Comparison of ENCODE assay signal across 1 cellular context in genomic region chr3:140699516-140700231, GRCh38.
A peak's percentile ranks its signal among the peaks of the same experiment; 100 is the strongest.
TF ChIP-seq lines count a peak whose summit lies in the region.

No MANE protein-coding gene starts in this region.

TF ChIP-seq in HepG2, 621 proteins besides CTCF, POLR2A, EP300 and RAD21 (continued from another document and continues in another):
- TF ChIP-seq, protein P1, sequence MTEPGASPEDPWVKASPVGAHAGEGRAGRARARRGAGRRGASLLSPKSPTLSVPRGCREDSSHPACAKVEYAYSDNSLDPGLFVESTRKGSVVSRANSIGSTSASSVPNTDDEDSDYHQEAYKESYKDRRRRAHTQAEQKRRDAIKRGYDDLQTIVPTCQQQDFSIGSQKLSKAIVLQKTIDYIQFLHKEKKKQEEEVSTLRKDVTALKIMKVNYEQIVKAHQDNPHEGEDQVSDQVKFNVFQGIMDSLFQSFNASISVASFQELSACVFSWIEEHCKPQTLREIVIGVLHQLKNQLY (CRISPR knock-in tag; IDR thresholded peaks at IDR 0.05): peak; percentile 37; the same call in 1 of the 2 replicates
- TF ChIP-seq SRF (IDR thresholded peaks at IDR 0.05; ENCODE audit: low read depth, low read length): 0 out of 2 replicates have a peak, but pooled peaks have one; percentile 11
- peak; percentile 91 for TF ChIP-seq HHEX (CRISPR knock-in tag; IDR thresholded peaks at IDR 0.05)
- no peak for TF ChIP-seq DNMT1 (CRISPR knock-in tag; IDR thresholded peaks at IDR 0.05)
- no peak for TF ChIP-seq IKZF4 (CRISPR knock-in tag; IDR thresholded peaks at IDR 0.05; ENCODE audit: borderline replicate concordance, low read depth, not compliant biosample characterization)
- peak; percentile 42 for TF ChIP-seq HNRNPK (IDR thresholded peaks at IDR 0.05; ENCODE audit: low read depth, low read length, poor library complexity, severe bottlenecking)
- no peak for TF ChIP-seq ZNF720 (CRISPR knock-in tag; IDR thresholded peaks at IDR 0.05)
- TF ChIP-seq CREB1 (IDR thresholded peaks at IDR 0.05): no peak
- TF ChIP-seq CREB1 (CRISPR knock-in tag; IDR thresholded peaks at IDR 0.05): peak; percentile 74
- no peak for TF ChIP-seq ZNF577 (CRISPR knock-in tag; IDR thresholded peaks at IDR 0.05; ENCODE audit: borderline replicate concordance, low read depth)
- peak; percentile 81 for TF ChIP-seq POGZ (CRISPR knock-in tag; IDR thresholded peaks at IDR 0.05)
- TF ChIP-seq, protein P2, sequence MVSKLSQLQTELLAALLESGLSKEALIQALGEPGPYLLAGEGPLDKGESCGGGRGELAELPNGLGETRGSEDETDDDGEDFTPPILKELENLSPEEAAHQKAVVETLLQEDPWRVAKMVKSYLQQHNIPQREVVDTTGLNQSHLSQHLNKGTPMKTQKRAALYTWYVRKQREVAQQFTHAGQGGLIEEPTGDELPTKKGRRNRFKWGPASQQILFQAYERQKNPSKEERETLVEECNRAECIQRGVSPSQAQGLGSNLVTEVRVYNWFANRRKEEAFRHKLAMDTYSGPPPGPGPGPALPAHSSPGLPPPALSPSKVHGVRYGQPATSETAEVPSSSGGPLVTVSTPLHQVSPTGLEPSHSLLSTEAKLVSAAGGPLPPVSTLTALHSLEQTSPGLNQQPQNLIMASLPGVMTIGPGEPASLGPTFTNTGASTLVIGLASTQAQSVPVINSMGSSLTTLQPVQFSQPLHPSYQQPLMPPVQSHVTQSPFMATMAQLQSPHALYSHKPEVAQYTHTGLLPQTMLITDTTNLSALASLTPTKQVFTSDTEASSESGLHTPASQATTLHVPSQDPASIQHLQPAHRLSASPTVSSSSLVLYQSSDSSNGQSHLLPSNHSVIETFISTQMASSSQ (IDR thresholded peaks at IDR 0.05; ENCODE audit: low read depth): peak; percentile 71
- TF ChIP-seq, protein P2 (CRISPR knock-in tag; IDR thresholded peaks at IDR 0.05; ENCODE audit: borderline replicate concordance): peak; percentile 85; the same call in 1 of the 2 replicates
- no peak; the same call in 1 of the 2 replicates for TF ChIP-seq ZNF556 (CRISPR knock-in tag; IDR thresholded peaks at IDR 0.05; ENCODE audit: borderline replicate concordance)
- TF ChIP-seq, protein P3, sequence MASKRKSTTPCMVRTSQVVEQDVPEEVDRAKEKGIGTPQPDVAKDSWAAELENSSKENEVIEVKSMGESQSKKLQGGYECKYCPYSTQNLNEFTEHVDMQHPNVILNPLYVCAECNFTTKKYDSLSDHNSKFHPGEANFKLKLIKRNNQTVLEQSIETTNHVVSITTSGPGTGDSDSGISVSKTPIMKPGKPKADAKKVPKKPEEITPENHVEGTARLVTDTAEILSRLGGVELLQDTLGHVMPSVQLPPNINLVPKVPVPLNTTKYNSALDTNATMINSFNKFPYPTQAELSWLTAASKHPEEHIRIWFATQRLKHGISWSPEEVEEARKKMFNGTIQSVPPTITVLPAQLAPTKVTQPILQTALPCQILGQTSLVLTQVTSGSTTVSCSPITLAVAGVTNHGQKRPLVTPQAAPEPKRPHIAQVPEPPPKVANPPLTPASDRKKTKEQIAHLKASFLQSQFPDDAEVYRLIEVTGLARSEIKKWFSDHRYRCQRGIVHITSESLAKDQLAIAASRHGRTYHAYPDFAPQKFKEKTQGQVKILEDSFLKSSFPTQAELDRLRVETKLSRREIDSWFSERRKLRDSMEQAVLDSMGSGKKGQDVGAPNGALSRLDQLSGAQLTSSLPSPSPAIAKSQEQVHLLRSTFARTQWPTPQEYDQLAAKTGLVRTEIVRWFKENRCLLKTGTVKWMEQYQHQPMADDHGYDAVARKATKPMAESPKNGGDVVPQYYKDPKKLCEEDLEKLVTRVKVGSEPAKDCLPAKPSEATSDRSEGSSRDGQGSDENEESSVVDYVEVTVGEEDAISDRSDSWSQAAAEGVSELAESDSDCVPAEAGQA (IDR thresholded peaks at IDR 0.05; ENCODE audit: low read depth): no peak
- TF ChIP-seq, protein P3 (CRISPR knock-in tag; IDR thresholded peaks at IDR 0.05; ENCODE audit: borderline replicate concordance): no peak
- TF ChIP-seq CBX5 (CRISPR knock-in tag; IDR thresholded peaks at IDR 0.05; ENCODE audit: borderline replicate concordance): peak; percentile 72; the same call in 1 of the 2 replicates
- 0 out of 2 replicates have a peak, but pooled peaks have one; percentile 22 for TF ChIP-seq ZNF317 (CRISPR knock-in tag; IDR thresholded peaks at IDR 0.05)
- TF ChIP-seq PHF21A (CRISPR knock-in tag; IDR thresholded peaks at IDR 0.05): peak; percentile 78; the same call in 1 of the 2 replicates
- TF ChIP-seq ZNF275 (CRISPR knock-in tag; IDR thresholded peaks at IDR 0.05; ENCODE audit: borderline replicate concordance): no peak
- TF ChIP-seq SOX6 (IDR thresholded peaks at IDR 0.05): no peak
- TF ChIP-seq SOX6 (CRISPR knock-in tag; IDR thresholded peaks at IDR 0.05): peak; percentile 96
- no peak for TF ChIP-seq LRRFIP1 (CRISPR knock-in tag; conservative IDR thresholded peaks at IDR 0.05)
- no peak for TF ChIP-seq ZNF30 (CRISPR knock-in tag; IDR thresholded peaks at IDR 0.05)
- no peak for TF ChIP-seq POLR2G (IDR thresholded peaks at IDR 0.05; ENCODE audit: low read depth, low read length)
- TF ChIP-seq, protein P4, sequence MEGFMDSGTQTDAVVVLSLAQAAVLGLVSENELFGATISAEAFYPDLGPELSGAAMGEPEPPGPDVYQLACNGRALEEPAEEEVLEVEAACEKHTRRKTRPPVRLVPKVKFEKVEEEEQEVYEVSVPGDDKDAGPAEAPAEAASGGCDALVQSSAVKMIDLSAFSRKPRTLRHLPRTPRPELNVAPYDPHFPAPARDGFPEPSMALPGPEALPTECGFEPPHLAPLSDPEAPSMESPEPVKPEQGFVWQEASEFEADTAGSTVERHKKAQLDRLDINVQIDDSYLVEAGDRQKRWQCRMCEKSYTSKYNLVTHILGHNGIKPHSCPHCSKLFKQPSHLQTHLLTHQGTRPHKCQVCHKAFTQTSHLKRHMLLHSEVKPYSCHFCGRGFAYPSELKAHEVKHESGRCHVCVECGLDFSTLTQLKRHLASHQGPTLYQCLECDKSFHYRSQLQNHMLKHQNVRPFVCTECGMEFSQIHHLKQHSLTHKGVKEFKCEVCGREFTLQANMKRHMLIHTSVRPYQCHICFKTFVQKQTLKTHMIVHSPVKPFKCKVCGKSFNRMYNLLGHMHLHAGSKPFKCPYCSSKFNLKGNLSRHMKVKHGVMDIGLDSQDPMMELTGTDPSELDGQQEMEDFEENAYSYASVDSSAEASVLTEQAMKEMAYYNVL (CRISPR knock-in tag; IDR thresholded peaks at IDR 0.05; ENCODE audit: borderline replicate concordance): peak; percentile 68; the same call in 1 of the 2 replicates
- TF ChIP-seq NFE2L2 (IDR thresholded peaks at IDR 0.05; ENCODE audit: low read length): no peak
- peak; percentile 71 for TF ChIP-seq SKI (IDR thresholded peaks at IDR 0.05; ENCODE audit: partially characterized antibody)
- TF ChIP-seq CHD2 (IDR thresholded peaks at IDR 0.05; ENCODE audit: low read depth, low read length): peak; percentile 45; the same call in 1 of the 2 replicates
- TF ChIP-seq ZNF780A (CRISPR knock-in tag; IDR thresholded peaks at IDR 0.05): no peak
- TF ChIP-seq NCOA1 (CRISPR knock-in tag; IDR thresholded peaks at IDR 0.05): no peak
- peak; percentile 90 for TF ChIP-seq FOXK1 (CRISPR knock-in tag; IDR thresholded peaks at IDR 0.05; ENCODE audit: borderline replicate concordance, low read depth)
- peak; percentile 99 for TF ChIP-seq AHDC1 (CRISPR knock-in tag; IDR thresholded peaks at IDR 0.05; ENCODE audit: borderline replicate concordance)
